In genomic region chr6:111750753-111751684, GRCh38 we compare ENCODE assay signal across 9 cellular contexts.
DNase-seq lines count a peak whose midpoint lies in the region; ATAC-seq and TF ChIP-seq lines count a peak whose summit lies in the region.
"Had no signal": no experiment of that assay in that cellular context is flagged by ENCODE, and none has a peak within 500 bp of the region (broad histone marks: within the 10 kb centered on the region; RNA-seq: fewer than 3 reads in every experiment).

No MANE protein-coding gene starts in this region.

- peaks cover 16% of the 10 kb centered on the region for H3K36me3 ChIP-seq in CD4-positive, alpha-beta memory T cell (ENCODE audit: insufficient read depth, low read length)
- H3K36me3 ChIP-seq in Karpas-422 (ENCODE audit: insufficient read depth, low read length), result no peaks in the 10 kb centered on the region; the same call in 1 of the 2 replicates
- H3K36me3 ChIP-seq in WERI-Rb-1, result no peaks in the 10 kb centered on the region
- no peaks in the 10 kb centered on the region for H3K36me3 ChIP-seq in ascending aorta

- TF ChIP-seq CTCF in WERI-Rb-1 (IDR thresholded peaks at IDR 0.05; ENCODE audit: low read depth, low read length) (no peak), ascending aorta (IDR thresholded peaks at IDR 0.05) (no peak)

- no peak overlapping the region for H3K9ac ChIP-seq in Karpas-422 (ENCODE audit: low read length)

- no peaks in the 10 kb centered on the region for H3K9me3 ChIP-seq in CD4-positive, alpha-beta memory T cell (ENCODE audit: control insufficient read depth in 1 of 2, low read length in 2 of 2)
- no peaks in the 10 kb centered on the region for H3K9me3 ChIP-seq in Karpas-422 (ENCODE audit: low read length)
- no peaks in the 10 kb centered on the region for H3K9me3 ChIP-seq in WERI-Rb-1 (ENCODE audit: severe bottlenecking)
- H3K9me3 ChIP-seq in ascending aorta, result no peaks in the 10 kb centered on the region

- H3K79me2 ChIP-seq in Karpas-422 (ENCODE audit: low read length), result peaks cover 94% of the 10 kb centered on the region

- H2AFZ ChIP-seq in Karpas-422 (ENCODE audit: low read length), result no peak overlapping the region

- H4K20me1 ChIP-seq in Karpas-422 (ENCODE audit: insufficient read depth, low read depth, low read length), result no peaks in the 10 kb centered on the region

- peaks cover 81 to 98% (median 90%) of the 10 kb centered on the region in 4 donors for H3K4me1 Mint-ChIP-seq in CD4-positive, alpha-beta memory T cell
- peaks cover 96% of the 10 kb centered on the region for H3K4me1 Mint-ChIP-seq in central memory CD8-positive, alpha-beta T cell

- peak overlapping the region; percentile 97 to 100 (median 99) for H3K27ac Mint-ChIP-seq in CD4-positive, alpha-beta memory T cell
- peak overlapping the region; percentile 100 for H3K27ac Mint-ChIP-seq in central memory CD8-positive, alpha-beta T cell (ENCODE audit: low read depth)
- H3K27ac Mint-ChIP-seq: dendritic cell treated with granulocyte-macrophage colony-stimulating factor and Interleukin-4, amounts not matched to agents 40 ng/mL and 50 ng/mL, for 4 days had no signal

- H3K4me2 ChIP-seq in Karpas-422 (ENCODE audit: low read depth, low read length, poor library complexity, severe bottlenecking), result peak overlapping the region; percentile 16

- peak overlapping the region; percentile 74 for H3K27ac ChIP-seq in CD4-positive, alpha-beta memory T cell (ENCODE audit: low read depth, low read length)
- peak overlapping the region; percentile 93 for H3K27ac ChIP-seq in Karpas-422 (ENCODE audit: low read length)
- H3K27ac ChIP-seq in WERI-Rb-1, result no peak overlapping the region
- peak overlapping the region in 1 of 2 donors; percentile 22 for H3K27ac ChIP-seq in ascending aorta

- POLR2A ChIA-PET in CD4-positive, alpha-beta memory T cell (lab: Charles Lee; ENCODE audit: partially characterized antibody), result interaction anchor here (0.7 to 13.5 kb wide), 6 partner anchors 9 to 89 kb away, joined by 3 to 201 read pairs (median 10); no protein-coding TSS in a partner anchor

- H3K9me2 ChIP-seq in Karpas-422 (replicated peaks; ENCODE audit: insufficient read depth, low read length), result no peaks in the 10 kb centered on the region

- peak overlapping the region; percentile 58 to 91 (median 79) for H3K4me3 Mint-ChIP-seq in CD4-positive, alpha-beta memory T cell
- peak overlapping the region; percentile 69 for H3K4me3 Mint-ChIP-seq in central memory CD8-positive, alpha-beta T cell
- H3K4me3 Mint-ChIP-seq: dendritic cell treated with granulocyte-macrophage colony-stimulating factor and Interleukin-4, amounts not matched to agents 40 ng/mL and 50 ng/mL, for 4 days had no signal

- intact Hi-C loops in CD4-positive, alpha-beta memory T cell (cut with micrococcal nuclease), result loop anchor here (1.0 to 2.0 kb wide), 3 partner anchors 8 to 95 kb away; no protein-coding TSS in a partner anchor
- intact Hi-C loops in ascending aorta (cut with DNase I), result no loop called here

- peaks cover 100% of the 10 kb centered on the region for H3K4me1 ChIP-seq in CD4-positive, alpha-beta memory T cell (ENCODE audit: insufficient read depth, low read length)
- H3K4me1 ChIP-seq in Karpas-422 (ENCODE audit: low read length), result peaks cover 99% of the 10 kb centered on the region
- no peaks in the 10 kb centered on the region for H3K4me1 ChIP-seq in ascending aorta

- H3K9me3 Mint-ChIP-seq in CD4-positive, alpha-beta memory T cell, result peaks cover 0 to 3% (median 0%) of the 10 kb centered on the region in 8 donors
- H3K9me3 Mint-ChIP-seq in central memory CD8-positive, alpha-beta T cell, result no peaks in the 10 kb centered on the region
- H3K9me3 Mint-ChIP-seq: dendritic cell treated with granulocyte-macrophage colony-stimulating factor and Interleukin-4, amounts not matched to agents 40 ng/mL and 50 ng/mL, for 4 days had no signal

- peak overlapping the region in 1 of 2 donors; percentile 10 for H3K4me3 ChIP-seq in CD4-positive, alpha-beta memory T cell (ENCODE audit: low read length in 2 of 2)
- H3K4me3 ChIP-seq in Karpas-422 (ENCODE audit: low read length), result no peak overlapping the region
- no peak overlapping the region for H3K4me3 ChIP-seq in skeletal muscle cell (ENCODE audit: low read depth, low read length)
- no peak overlapping the region for H3K4me3 ChIP-seq in WERI-Rb-1 (ENCODE audit: low read depth, low read length)
- no peak overlapping the region for H3K4me3 ChIP-seq in ascending aorta

- DNase-seq in CD4-positive, alpha-beta memory T cell, result peak; percentile 82 to 89 (median 85)
- DNase-seq in Karpas-422, result peak; percentile 69
- peak; percentile 37 to 71 for DNase-seq in central memory CD8-positive, alpha-beta T cell (ENCODE audit: low spot score in 2 of 2)
- peak; percentile 69 for DNase-seq in skeletal muscle cell (ENCODE audit: low read depth)
- DNase-seq in NCI-H187 treated with DMSO at 0.1 percent for 48 hours (lab: John Stamatoyannopoulos, UW), result no peak
- DNase-seq in WERI-Rb-1, result no peak
- no peak for DNase-seq in ascending aorta (ENCODE audit: low spot score in 2 of 2)

- ATAC-seq in GM21526 (IDR thresholded peaks at IDR 0.05; ENCODE audit: low FRiP score, unreplicated experiment), result peak; percentile 80
- ATAC-seq in central memory CD8-positive, alpha-beta T cell (replicated peaks; ENCODE audit: extremely low read depth, poor library complexity, severe bottlenecking), result peak; percentile 93

- H3K27me3 Mint-ChIP-seq in CD4-positive, alpha-beta memory T cell, result no peaks in the 10 kb centered on the region
- no peaks in the 10 kb centered on the region for H3K27me3 Mint-ChIP-seq in central memory CD8-positive, alpha-beta T cell
- H3K27me3 Mint-ChIP-seq: dendritic cell treated with granulocyte-macrophage colony-stimulating factor and Interleukin-4, amounts not matched to agents 40 ng/mL and 50 ng/mL, for 4 days had no signal

- H3K27me3 ChIP-seq in CD4-positive, alpha-beta memory T cell (ENCODE audit: insufficient read depth, low read length), result no peaks in the 10 kb centered on the region
- no peaks in the 10 kb centered on the region for H3K27me3 ChIP-seq in Karpas-422 (ENCODE audit: low read length)
- H3K27me3 ChIP-seq in WERI-Rb-1 (ENCODE audit: insufficient read depth, low read depth, severe bottlenecking), result no peaks in the 10 kb centered on the region
- H3K27me3 ChIP-seq in ascending aorta, result no peaks in the 10 kb centered on the region

- CTCF ChIA-PET in CD4-positive, alpha-beta memory T cell (lab: Charles Lee; ENCODE audit: partially characterized antibody), result interaction anchor here (1.1 to 3.2 kb wide), 8 partner anchors 11 to 90 kb away, joined by 3 to 28 read pairs (median 6); no protein-coding TSS in a partner anchor

- peaks cover 61 to 71% of the 10 kb centered on the region in 2 donors for H3K36me3 Mint-ChIP-seq in CD4-positive, alpha-beta memory T cell
- H3K36me3 Mint-ChIP-seq in central memory CD8-positive, alpha-beta T cell (ENCODE audit: insufficient read depth), result peaks cover 74% of the 10 kb centered on the region

Comparison
In these comparisons a context has a peak if more than half of its experiments do, and no peak if none do; other contexts are left out.
1. DNase-seq: peak in CD4-positive, alpha-beta memory T cell (5 of 5), Karpas-422 (single experiment), central memory CD8-positive, alpha-beta T cell (2 of 2) and skeletal muscle cell (single experiment); none in NCI-H187 treated with DMSO at 0.1 percent for 48 hours (single experiment), WERI-Rb-1 (single experiment) and ascending aorta (0 of 2).